1 cellular context compared by ENCODE assay signal in genomic region chr11:123480290-123480815, GRCh38.
TF ChIP-seq lines count a peak whose summit lies in the region.

No MANE protein-coding gene starts in this region.

TF ChIP-seq in GM12878, 131 proteins besides CTCF, POLR2A, EP300 and RAD21 (continued from another document and continues in another):
- TF ChIP-seq E4F1 (IDR thresholded peaks at IDR 0.05; ENCODE audit: borderline replicate concordance, partially characterized antibody), result no peak
- no peak for TF ChIP-seq ZNF274 (IDR thresholded peaks at IDR 0.05; ENCODE audit: insufficient read depth, insufficient read length)
- peak; percentile 21; the same call in 1 of the 2 replicates for TF ChIP-seq TCF7 (IDR thresholded peaks at IDR 0.05; ENCODE audit: borderline replicate concordance)
- TF ChIP-seq ZZZ3 (IDR thresholded peaks at IDR 0.05; ENCODE audit: control insufficient read depth, insufficient read length, low read depth), result no peak
- TF ChIP-seq, protein P1, sequence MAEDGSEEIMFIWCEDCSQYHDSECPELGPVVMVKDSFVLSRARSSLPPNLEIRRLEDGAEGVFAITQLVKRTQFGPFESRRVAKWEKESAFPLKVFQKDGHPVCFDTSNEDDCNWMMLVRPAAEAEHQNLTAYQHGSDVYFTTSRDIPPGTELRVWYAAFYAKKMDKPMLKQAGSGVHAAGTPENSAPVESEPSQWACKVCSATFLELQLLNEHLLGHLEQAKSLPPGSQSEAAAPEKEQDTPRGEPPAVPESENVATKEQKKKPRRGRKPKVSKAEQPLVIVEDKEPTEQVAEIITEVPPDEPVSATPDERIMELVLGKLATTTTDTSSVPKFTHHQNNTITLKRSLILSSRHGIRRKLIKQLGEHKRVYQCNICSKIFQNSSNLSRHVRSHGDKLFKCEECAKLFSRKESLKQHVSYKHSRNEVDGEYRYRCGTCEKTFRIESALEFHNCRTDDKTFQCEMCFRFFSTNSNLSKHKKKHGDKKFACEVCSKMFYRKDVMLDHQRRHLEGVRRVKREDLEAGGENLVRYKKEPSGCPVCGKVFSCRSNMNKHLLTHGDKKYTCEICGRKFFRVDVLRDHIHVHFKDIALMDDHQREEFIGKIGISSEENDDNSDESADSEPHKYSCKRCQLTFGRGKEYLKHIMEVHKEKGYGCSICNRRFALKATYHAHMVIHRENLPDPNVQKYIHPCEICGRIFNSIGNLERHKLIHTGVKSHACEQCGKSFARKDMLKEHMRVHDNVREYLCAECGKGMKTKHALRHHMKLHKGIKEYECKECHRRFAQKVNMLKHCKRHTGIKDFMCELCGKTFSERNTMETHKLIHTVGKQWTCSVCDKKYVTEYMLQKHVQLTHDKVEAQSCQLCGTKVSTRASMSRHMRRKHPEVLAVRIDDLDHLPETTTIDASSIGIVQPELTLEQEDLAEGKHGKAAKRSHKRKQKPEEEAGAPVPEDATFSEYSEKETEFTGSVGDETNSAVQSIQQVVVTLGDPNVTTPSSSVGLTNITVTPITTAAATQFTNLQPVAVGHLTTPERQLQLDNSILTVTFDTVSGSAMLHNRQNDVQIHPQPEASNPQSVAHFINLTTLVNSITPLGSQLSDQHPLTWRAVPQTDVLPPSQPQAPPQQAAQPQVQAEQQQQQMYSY (CRISPR knock-in tag; IDR thresholded peaks at IDR 0.05), result no peak
- peak; percentile 68; the same call in 1 of the 2 replicates for TF ChIP-seq TCF12 (IDR thresholded peaks at IDR 0.05; ENCODE audit: low read depth, low read length)
- TF ChIP-seq IKZF1 (conservative IDR thresholded peaks at IDR 0.05), result peak; percentile 41
- TF ChIP-seq EED (IDR thresholded peaks at IDR 0.05; ENCODE audit: low read depth), result peak; percentile 66
- TF ChIP-seq, protein P2, sequence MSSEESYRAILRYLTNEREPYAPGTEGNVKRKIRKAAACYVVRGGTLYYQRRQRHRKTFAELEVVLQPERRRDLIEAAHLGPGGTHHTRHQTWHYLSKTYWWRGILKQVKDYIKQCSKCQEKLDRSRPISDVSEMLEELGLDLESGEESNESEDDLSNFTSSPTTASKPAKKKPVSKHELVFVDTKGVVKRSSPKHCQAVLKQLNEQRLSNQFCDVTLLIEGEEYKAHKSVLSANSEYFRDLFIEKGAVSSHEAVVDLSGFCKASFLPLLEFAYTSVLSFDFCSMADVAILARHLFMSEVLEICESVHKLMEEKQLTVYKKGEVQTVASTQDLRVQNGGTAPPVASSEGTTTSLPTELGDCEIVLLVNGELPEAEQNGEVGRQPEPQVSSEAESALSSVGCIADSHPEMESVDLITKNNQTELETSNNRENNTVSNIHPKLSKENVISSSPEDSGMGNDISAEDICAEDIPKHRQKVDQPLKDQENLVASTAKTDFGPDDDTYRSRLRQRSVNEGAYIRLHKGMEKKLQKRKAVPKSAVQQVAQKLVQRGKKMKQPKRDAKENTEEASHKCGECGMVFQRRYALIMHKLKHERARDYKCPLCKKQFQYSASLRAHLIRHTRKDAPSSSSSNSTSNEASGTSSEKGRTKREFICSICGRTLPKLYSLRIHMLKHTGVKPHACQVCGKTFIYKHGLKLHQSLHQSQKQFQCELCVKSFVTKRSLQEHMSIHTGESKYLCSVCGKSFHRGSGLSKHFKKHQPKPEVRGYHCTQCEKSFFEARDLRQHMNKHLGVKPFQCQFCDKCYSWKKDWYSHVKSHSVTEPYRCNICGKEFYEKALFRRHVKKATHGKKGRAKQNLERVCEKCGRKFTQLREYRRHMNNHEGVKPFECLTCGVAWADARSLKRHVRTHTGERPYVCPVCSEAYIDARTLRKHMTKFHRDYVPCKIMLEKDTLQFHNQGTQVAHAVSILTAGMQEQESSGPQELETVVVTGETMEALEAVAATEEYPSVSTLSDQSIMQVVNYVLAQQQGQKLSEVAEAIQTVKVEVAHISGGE (CRISPR knock-in tag; IDR thresholded peaks at IDR 0.05), result no peak
- TF ChIP-seq, protein P3, sequence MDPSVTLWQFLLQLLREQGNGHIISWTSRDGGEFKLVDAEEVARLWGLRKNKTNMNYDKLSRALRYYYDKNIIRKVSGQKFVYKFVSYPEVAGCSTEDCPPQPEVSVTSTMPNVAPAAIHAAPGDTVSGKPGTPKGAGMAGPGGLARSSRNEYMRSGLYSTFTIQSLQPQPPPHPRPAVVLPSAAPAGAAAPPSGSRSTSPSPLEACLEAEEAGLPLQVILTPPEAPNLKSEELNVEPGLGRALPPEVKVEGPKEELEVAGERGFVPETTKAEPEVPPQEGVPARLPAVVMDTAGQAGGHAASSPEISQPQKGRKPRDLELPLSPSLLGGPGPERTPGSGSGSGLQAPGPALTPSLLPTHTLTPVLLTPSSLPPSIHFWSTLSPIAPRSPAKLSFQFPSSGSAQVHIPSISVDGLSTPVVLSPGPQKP (IDR thresholded peaks at IDR 0.05; ENCODE audit: low read depth, low read length), result no peak
- 0 out of 2 replicates have a peak, but pooled peaks have one; percentile 53 for TF ChIP-seq NBN (IDR thresholded peaks at IDR 0.05)
- no peak for TF ChIP-seq MXI1 (IDR thresholded peaks at IDR 0.05; ENCODE audit: low read depth, low read length)
- no peak for TF ChIP-seq IRF3 (IDR thresholded peaks at IDR 0.05)
- no peak for TF ChIP-seq ZNF384 (IDR thresholded peaks at IDR 0.05; ENCODE audit: borderline replicate concordance, low read depth, low read length)
- TF ChIP-seq SIX5 (IDR thresholded peaks at IDR 0.05; ENCODE audit: low read depth, low read length, severe bottlenecking), result no peak
- TF ChIP-seq CREM (IDR thresholded peaks at IDR 0.05; ENCODE audit: low read depth), result peak; percentile 30; the same call in 1 of the 2 replicates
- TF ChIP-seq, protein P4, sequence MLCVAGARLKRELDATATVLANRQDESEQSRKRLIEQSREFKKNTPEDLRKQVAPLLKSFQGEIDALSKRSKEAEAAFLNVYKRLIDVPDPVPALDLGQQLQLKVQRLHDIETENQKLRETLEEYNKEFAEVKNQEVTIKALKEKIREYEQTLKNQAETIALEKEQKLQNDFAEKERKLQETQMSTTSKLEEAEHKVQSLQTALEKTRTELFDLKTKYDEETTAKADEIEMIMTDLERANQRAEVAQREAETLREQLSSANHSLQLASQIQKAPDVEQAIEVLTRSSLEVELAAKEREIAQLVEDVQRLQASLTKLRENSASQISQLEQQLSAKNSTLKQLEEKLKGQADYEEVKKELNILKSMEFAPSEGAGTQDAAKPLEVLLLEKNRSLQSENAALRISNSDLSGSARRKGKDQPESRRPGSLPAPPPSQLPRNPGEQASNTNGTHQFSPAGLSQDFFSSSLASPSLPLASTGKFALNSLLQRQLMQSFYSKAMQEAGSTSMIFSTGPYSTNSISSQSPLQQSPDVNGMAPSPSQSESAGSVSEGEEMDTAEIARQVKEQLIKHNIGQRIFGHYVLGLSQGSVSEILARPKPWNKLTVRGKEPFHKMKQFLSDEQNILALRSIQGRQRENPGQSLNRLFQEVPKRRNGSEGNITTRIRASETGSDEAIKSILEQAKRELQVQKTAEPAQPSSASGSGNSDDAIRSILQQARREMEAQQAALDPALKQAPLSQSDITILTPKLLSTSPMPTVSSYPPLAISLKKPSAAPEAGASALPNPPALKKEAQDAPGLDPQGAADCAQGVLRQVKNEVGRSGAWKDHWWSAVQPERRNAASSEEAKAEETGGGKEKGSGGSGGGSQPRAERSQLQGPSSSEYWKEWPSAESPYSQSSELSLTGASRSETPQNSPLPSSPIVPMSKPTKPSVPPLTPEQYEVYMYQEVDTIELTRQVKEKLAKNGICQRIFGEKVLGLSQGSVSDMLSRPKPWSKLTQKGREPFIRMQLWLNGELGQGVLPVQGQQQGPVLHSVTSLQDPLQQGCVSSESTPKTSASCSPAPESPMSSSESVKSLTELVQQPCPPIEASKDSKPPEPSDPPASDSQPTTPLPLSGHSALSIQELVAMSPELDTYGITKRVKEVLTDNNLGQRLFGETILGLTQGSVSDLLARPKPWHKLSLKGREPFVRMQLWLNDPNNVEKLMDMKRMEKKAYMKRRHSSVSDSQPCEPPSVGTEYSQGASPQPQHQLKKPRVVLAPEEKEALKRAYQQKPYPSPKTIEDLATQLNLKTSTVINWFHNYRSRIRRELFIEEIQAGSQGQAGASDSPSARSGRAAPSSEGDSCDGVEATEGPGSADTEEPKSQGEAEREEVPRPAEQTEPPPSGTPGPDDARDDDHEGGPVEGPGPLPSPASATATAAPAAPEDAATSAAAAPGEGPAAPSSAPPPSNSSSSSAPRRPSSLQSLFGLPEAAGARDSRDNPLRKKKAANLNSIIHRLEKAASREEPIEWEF (IDR thresholded peaks at IDR 0.05; ENCODE audit: insufficient replicate concordance, low read depth, low read length), result no peak
- TF ChIP-seq ETV6 (conservative IDR thresholded peaks at IDR 0.05 in 1 of 2, IDR thresholded peaks at IDR 0.05 in 1 of 2; ENCODE audit: borderline replicate concordance in 1 of 2, low read depth in 1 of 2), result 0 out of 4 replicates have a peak, but pooled peaks of 1 of the 2 experiments have one; percentile 26
- TF ChIP-seq TAF1 (IDR thresholded peaks at IDR 0.05; ENCODE audit: borderline replicate concordance, low read depth, low read length), result no peak
- TF ChIP-seq, protein P5, sequence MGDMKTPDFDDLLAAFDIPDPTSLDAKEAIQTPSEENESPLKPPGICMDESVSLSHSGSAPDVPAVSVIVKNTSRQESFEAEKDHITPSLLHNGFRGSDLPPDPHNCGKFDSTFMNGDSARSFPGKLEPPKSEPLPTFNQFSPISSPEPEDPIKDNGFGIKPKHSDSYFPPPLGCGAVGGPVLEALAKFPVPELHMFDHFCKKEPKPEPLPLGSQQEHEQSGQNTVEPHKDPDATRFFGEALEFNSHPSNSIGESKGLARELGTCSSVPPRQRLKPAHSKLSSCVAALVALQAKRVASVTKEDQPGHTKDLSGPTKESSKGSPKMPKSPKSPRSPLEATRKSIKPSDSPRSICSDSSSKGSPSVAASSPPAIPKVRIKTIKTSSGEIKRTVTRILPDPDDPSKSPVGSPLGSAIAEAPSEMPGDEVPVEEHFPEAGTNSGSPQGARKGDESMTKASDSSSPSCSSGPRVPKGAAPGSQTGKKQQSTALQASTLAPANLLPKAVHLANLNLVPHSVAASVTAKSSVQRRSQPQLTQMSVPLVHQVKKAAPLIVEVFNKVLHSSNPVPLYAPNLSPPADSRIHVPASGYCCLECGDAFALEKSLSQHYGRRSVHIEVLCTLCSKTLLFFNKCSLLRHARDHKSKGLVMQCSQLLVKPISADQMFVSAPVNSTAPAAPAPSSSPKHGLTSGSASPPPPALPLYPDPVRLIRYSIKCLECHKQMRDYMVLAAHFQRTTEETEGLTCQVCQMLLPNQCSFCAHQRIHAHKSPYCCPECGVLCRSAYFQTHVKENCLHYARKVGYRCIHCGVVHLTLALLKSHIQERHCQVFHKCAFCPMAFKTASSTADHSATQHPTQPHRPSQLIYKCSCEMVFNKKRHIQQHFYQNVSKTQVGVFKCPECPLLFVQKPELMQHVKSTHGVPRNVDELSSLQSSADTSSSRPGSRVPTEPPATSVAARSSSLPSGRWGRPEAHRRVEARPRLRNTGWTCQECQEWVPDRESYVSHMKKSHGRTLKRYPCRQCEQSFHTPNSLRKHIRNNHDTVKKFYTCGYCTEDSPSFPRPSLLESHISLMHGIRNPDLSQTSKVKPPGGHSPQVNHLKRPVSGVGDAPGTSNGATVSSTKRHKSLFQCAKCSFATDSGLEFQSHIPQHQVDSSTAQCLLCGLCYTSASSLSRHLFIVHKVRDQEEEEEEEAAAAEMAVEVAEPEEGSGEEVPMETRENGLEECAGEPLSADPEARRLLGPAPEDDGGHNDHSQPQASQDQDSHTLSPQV (IDR thresholded peaks at IDR 0.05), result no peak
- peak; percentile 71 for TF ChIP-seq RUNX3 (IDR thresholded peaks at IDR 0.05; ENCODE audit: low read length)
- peak; percentile 38; the same call in 1 of the 2 replicates for TF ChIP-seq HDGF (IDR thresholded peaks at IDR 0.05)
- TF ChIP-seq RELB (IDR thresholded peaks at IDR 0.05; ENCODE audit: low read depth), result peak; percentile 77; the same call in 1 of the 2 replicates
- TF ChIP-seq E2F4 (IDR thresholded peaks at IDR 0.05; ENCODE audit: low read depth, low read length), result no peak
- no peak for TF ChIP-seq CEBPB (IDR thresholded peaks at IDR 0.05; ENCODE audit: borderline replicate concordance in 1 of 2, low read depth in 2 of 2, low read length in 2 of 2)
- peak; percentile 66 for TF ChIP-seq DPF2 (IDR thresholded peaks at IDR 0.05)
- peak; percentile 42; the same call in 1 of the 2 replicates for TF ChIP-seq ATF7 (IDR thresholded peaks at IDR 0.05; ENCODE audit: low read depth)
- peak; percentile 46; the same call in 1 of the 2 replicates for TF ChIP-seq NFIC (IDR thresholded peaks at IDR 0.05; ENCODE audit: low read depth, low read length)
